25 cellular contexts compared by ENCODE assay signal in the genomic region with DNA sequence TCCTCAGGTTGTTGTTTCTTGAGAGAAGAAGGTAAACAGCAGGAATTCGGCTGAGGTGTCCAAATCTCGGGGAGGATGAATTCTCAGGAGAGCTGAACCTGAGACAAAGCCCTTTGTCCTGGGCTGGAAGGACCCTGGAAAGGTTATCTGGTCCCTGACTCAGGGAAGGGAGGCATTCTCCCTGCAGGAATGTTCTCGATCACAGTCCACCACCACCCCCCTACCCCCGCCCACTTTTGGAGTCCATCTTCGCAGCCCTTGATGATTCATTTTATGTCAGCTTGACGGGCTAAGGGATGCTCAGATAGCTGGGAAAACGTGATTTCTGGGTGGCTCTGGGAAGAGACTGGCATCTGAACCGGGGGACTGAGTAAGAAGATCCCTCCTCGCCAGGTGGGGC. TPM values are rescaled to one million over a fixed set of nuclear protein-coding genes. Genes with fewer than 3 reads are reported as not detected.
"Had no signal": no experiment of that assay in that cellular context is flagged by ENCODE, and none has a peak within 500 bp of the region (broad histone marks: within the 10 kb centered on the region; RNA-seq: fewer than 3 reads in every experiment).

No MANE protein-coding gene starts in this region.

- DNase-seq: activated CD4-positive, alpha-beta T cell treated with anti-CD3 and anti-CD28 coated beads for 1 hour; activated CD4-positive, alpha-beta T cell treated with anti-CD3 and anti-CD28 coated beads, Interleukin-2, amount 50 U/mL, for 1 hour; activated CD8-positive, alpha-beta T cell treated with anti-CD3 and anti-CD28 coated beads, Interleukin-2, amount 10 ng/mL, durations not matched to agents 7 days and 5 days; activated gamma-delta T cell; activated naive CD4-positive, alpha-beta T cell treated with anti-CD3 and anti-CD28 coated beads, Interleukin-2, amount 50 U/mL, for 16 hours; activated naive CD8-positive, alpha-beta T cell treated with anti-CD3 and anti-CD28 coated beads, Interleukin-2, amount 50 U/mL, for 24 hours; anterior cingulate cortex; body of pancreas; effector memory CD4-positive, alpha-beta T cell; foreskin melanocyte; immature natural killer cell; kidney glomerular epithelial cell; mucosa of descending colon; naive B cell; ovary; psoas muscle; stimulated activated CD4-positive, alpha-beta T cell treated with anti-CD3 and anti-CD28 coated beads, Interleukin-4, amount 100 ng/mL, for 24 hours; stimulated activated naive CD4-positive, alpha-beta T cell treated with Interleukin-2 at 50 U/mL for 16 hours; T-helper 9 cell; upper lobe of left lung had no signal

- H3K27ac Mint-ChIP-seq: activated CD8-positive, alpha-beta T cell treated with anti-CD3 and anti-CD28 coated beads, Interleukin-2, amount 10 ng/mL, durations not matched to agents 7 days and 5 days; immature natural killer cell; memory B cell had no signal

- H3K27ac ChIP-seq: hepatocyte, psoas muscle had no signal

- H3K27me3 ChIP-seq: body of pancreas, hepatocyte, ovary, right atrium auricular region, upper lobe of left lung had no signal

- H3K36me3 Mint-ChIP-seq: immature natural killer cell, naive B cell had no signal

- H3K36me3 ChIP-seq: ovary had no signal

- H3K4me1 Mint-ChIP-seq: immature natural killer cell had no signal

- H3K9me3 ChIP-seq: body of pancreas, mucosa of descending colon, ovary, psoas muscle, right atrium auricular region, upper lobe of left lung had no signal

- ATAC-seq: activated CD8-positive, alpha-beta T cell treated with anti-CD3 and anti-CD28 coated beads, Interleukin-2, amount 10 ng/mL, durations not matched to agents 7 days and 5 days; activated naive CD8-positive, alpha-beta T cell treated with anti-CD3 and anti-CD28 coated beads, Interleukin-2, amount 50 U/mL, for 24 hours; body of pancreas; mucosa of descending colon; psoas muscle had no signal

- H3K4me2 ChIP-seq: hepatocyte had no signal

- H3K4me3 Mint-ChIP-seq: activated CD8-positive, alpha-beta T cell treated with anti-CD3 and anti-CD28 coated beads, Interleukin-2, amount 10 ng/mL, durations not matched to agents 7 days and 5 days; activated naive CD8-positive, alpha-beta T cell treated with anti-CD3 and anti-CD28 coated beads, Interleukin-2, amount 50 U/mL, for 24 hours; activated T-helper 1 cell treated with anti-CD3 and anti-CD28 coated beads, Interleukin-12 subunit alpha, Interleukin-12 subunit beta, Interleukin-2, Interleukin-4 antibody, amounts not matched to agents 30 ng/mL and 10 ng/mL and 1 ng/mL, durations not matched to agents 14 hours and 24 hours and 36 hours; immature natural killer cell; memory B cell; neural crest cell had no signal

- H3K4me1 ChIP-seq: psoas muscle had no signal

- H2AFZ ChIP-seq: hepatocyte had no signal

- H3K4me3 ChIP-seq: body of pancreas, hepatocyte, mucosa of descending colon, ovary, psoas muscle, right atrium auricular region, upper lobe of left lung had no signal

- H3K27me3 Mint-ChIP-seq: activated naive CD8-positive, alpha-beta T cell treated with anti-CD3 and anti-CD28 coated beads, Interleukin-2, amount 50 U/mL, for 24 hours; naive B cell had no signal

- H3K9me3 Mint-ChIP-seq: activated naive CD8-positive, alpha-beta T cell treated with anti-CD3 and anti-CD28 coated beads, Interleukin-2, amount 50 U/mL, for 24 hours; activated T-helper 1 cell treated with anti-CD3 and anti-CD28 coated beads, Interleukin-12 subunit alpha, Interleukin-12 subunit beta, Interleukin-2, Interleukin-4 antibody, amounts not matched to agents 30 ng/mL and 10 ng/mL and 1 ng/mL, durations not matched to agents 14 hours and 24 hours and 36 hours; immature natural killer cell; memory B cell; neural crest cell had no signal

RNA-seq across cellular contexts. Expression of gene CEP295NL, which starts 1.4 kb away (rescaled TPM):
- total RNA-seq: activated T-helper 1 cell treated with anti-CD3 and anti-CD28 coated beads, Interleukin-12 subunit alpha, Interleukin-12 subunit beta, Interleukin-2, Interleukin-4 antibody, amounts not matched to agents 30 ng/mL and 10 ng/mL and 1 ng/mL, durations not matched to agents 14 hours and 24 hours and 36 hours had no signal
- polyA plus RNA-seq: immature natural killer cell had no signal
